In genomic region chr2:43218550-43219382, GRCh38 we compare ENCODE assay signal across 7 cellular contexts. TPM values are rescaled to one million over a fixed set of nuclear protein-coding genes. Genes with fewer than 3 reads are reported as not detected.
DNase-seq lines count a peak whose midpoint lies in the region; ATAC-seq, FAIRE-seq and TF ChIP-seq lines count a peak whose summit lies in the region.

No MANE protein-coding gene starts in this region.

- peaks cover 8% of the 10 kb centered on the region for H3K36me3 Mint-ChIP-seq in brain

- ATAC-seq in GM18909 (IDR thresholded peaks at IDR 0.05; ENCODE audit: poor library complexity, unreplicated experiment): peak; percentile 37
- ATAC-seq in HG03469 (IDR thresholded peaks at IDR 0.05; ENCODE audit: unreplicated experiment): peak; percentile 34

- H3K27me3 Mint-ChIP-seq in brain: peaks cover 12% of the 10 kb centered on the region

- peak overlapping the region; percentile 57 to 89 (median 85) for H3K4me3 Mint-ChIP-seq in brain

- peaks cover 60% of the 10 kb centered on the region for H3K4me1 Mint-ChIP-seq in brain

- peak overlapping the region; percentile 62 to 99 (median 99) for H3K27ac Mint-ChIP-seq in brain

- TF ChIP-seq CTCF in brain (conservative IDR thresholded peaks at IDR 0.05): no peak

- FAIRE-seq in RCC 7860 (lab: Jason Lieb, UNC): no peak

- DNase-seq in UCSD-AML1 (lab: John Stamatoyannopoulos, UW; ENCODE audit: unreplicated experiment) (peak; percentile 68), kidney tubule cell (ENCODE audit: low spot score) (peak; percentile 74), RCC 7860 (ENCODE audit: low spot score) (no peak)
- peak; percentile 63 for DNase-seq in stimulated activated CD8-positive, alpha-beta memory T cell treated with anti-CD3 and anti-CD28 coated beads, Interleukin-12 subunit alpha, Interleukin-12 subunit beta, amount 100 ng/mL, for 1 hour (ENCODE audit: low read depth)

- H3K9me3 Mint-ChIP-seq in brain: peaks cover 0 to 3% (median 0%) of the 10 kb centered on the region in 5 experiments

RNA-seq across cellular contexts. Expression of gene ZFP36L2, which starts 7.6 kb away (rescaled TPM):
- 16.1 TPM for polyA plus RNA-seq in brain (ENCODE audit: insufficient read depth, low read depth, low replicate concordance)
